ENCODE assay signal across 21 cellular contexts in genomic region chr2:164438490-164439205, GRCh38.
DNase-seq lines count a peak whose midpoint lies in the region; ATAC-seq and TF ChIP-seq lines count a peak whose summit lies in the region.
"Had no signal": no experiment of that assay in that cellular context is flagged by ENCODE, and none has a peak within 500 bp of the region (broad histone marks: within the 10 kb centered on the region; RNA-seq: fewer than 3 reads in every experiment).

No MANE protein-coding gene starts in this region.

- H3K4me3 ChIP-seq in Loucy (ENCODE audit: low read length, poor library complexity, severe bottlenecking) (no peak overlapping the region), mesenchymal stem cell (ENCODE audit: insufficient read depth in 1 of 2, low read depth in 1 of 2, low read length in 2 of 2) (no peak overlapping the region), ovary (no peak overlapping the region)
- H3K4me3 ChIP-seq: A549, HAP-1 had no signal

- intact Hi-C loops in ovary (cut with DNase I), result no loop called here

- ATAC-seq in GM18909 (IDR thresholded peaks at IDR 0.05; ENCODE audit: poor library complexity, unreplicated experiment), result peak; percentile 49
- ATAC-seq in WTC11, result peak; percentile 75
- ATAC-seq: A549, Right ventricle myocardium inferior had no signal

- H3K4me2 ChIP-seq in Loucy (ENCODE audit: low read depth, low read length, poor library complexity, severe bottlenecking) (peak overlapping the region; percentile 20), mesenchymal stem cell (ENCODE audit: low read length, poor library complexity, severe bottlenecking) (no peak overlapping the region)
- H3K4me2 ChIP-seq: A549 had no signal

- no peak overlapping the region for H3K18ac ChIP-seq in mesenchymal stem cell (ENCODE audit: low read depth in 1 of 2, low read length in 2 of 2)

- no peak for TF ChIP-seq EP300 in ovary (IDR thresholded peaks at IDR 0.05)

- POLR2A ChIA-PET in WTC11 (lab: Charles Lee), result no interaction called here

- no peaks in the 10 kb centered on the region for H3K36me3 ChIP-seq in Loucy (ENCODE audit: insufficient read depth, low read length)
- no peaks in the 10 kb centered on the region for H3K36me3 ChIP-seq in mesenchymal stem cell (ENCODE audit: control insufficient read depth in 1 of 2, insufficient read depth in 2 of 2, low read depth in 1 of 2, low read length in 2 of 2)
- H3K36me3 ChIP-seq in ovary, result no peaks in the 10 kb centered on the region
- H3K36me3 ChIP-seq: BE2C, HAP-1 had no signal

- no peak overlapping the region for H2BK15ac ChIP-seq in mesenchymal stem cell (ENCODE audit: low read depth, poor library complexity, severe bottlenecking)

- H4K20me1 ChIP-seq in Loucy (ENCODE audit: insufficient read depth, low read length, poor library complexity, severe bottlenecking), result no peaks in the 10 kb centered on the region

- H2BK120ac ChIP-seq in mesenchymal stem cell (ENCODE audit: low read depth, low read length), result no peak overlapping the region

- no peaks in the 10 kb centered on the region for H3K79me2 ChIP-seq in Loucy (ENCODE audit: insufficient read depth, low read length)

- H2AFZ ChIP-seq in Loucy (ENCODE audit: low read length), result peak overlapping the region; percentile 61; the same call in 1 of the 2 replicates
- H2AFZ ChIP-seq in mesenchymal stem cell (ENCODE audit: low read depth, low read length), result no peak overlapping the region

- H3K4me1 ChIP-seq in Loucy (ENCODE audit: insufficient read depth, low read length, poor library complexity, severe bottlenecking) (peaks cover 12% of the 10 kb centered on the region), mesenchymal stem cell (ENCODE audit: control insufficient read depth, insufficient read depth, low read depth, low read length) (no peaks in the 10 kb centered on the region), ovary (ENCODE audit: insufficient read depth) (no peaks in the 10 kb centered on the region)
- H3K4me1 ChIP-seq: A549, BE2C had no signal

- H3K27me3 ChIP-seq in Loucy (ENCODE audit: insufficient read depth, low read length, poor library complexity, severe bottlenecking) (no peaks in the 10 kb centered on the region), mesenchymal stem cell (ENCODE audit: control insufficient read depth in 1 of 2, insufficient read depth in 1 of 2, low read length in 2 of 2) (no peaks in the 10 kb centered on the region), ovary (no peaks in the 10 kb centered on the region)
- H3K27me3 ChIP-seq: BE2C had no signal

- H2AK5ac ChIP-seq in mesenchymal stem cell (ENCODE audit: low read length, severe bottlenecking), result peak overlapping the region; percentile 89

- CTCF ChIA-PET in WTC11 (lab: Charles Lee), result no interaction called here

- peaks cover 12% of the 10 kb centered on the region for H3K4me1 Mint-ChIP-seq in WTC11

- H3K23ac ChIP-seq in mesenchymal stem cell (ENCODE audit: low read length in 2 of 2), result no peak overlapping the region

- H3K27ac ChIP-seq in mesenchymal stem cell (ENCODE audit: low read length, poor library complexity, severe bottlenecking) (no peak overlapping the region), ovary (no peak overlapping the region)
- H3K27ac ChIP-seq: A549, HL-60 had no signal

- DNase-seq in WTC11 (ENCODE audit: low spot score) (no peak), mesenchymal stem cell (peak; percentile 29), retina (no peak), SHP77 (lab: John Stamatoyannopoulos, UW) (no peak), ovary (no peak)
- no peak for DNase-seq in stimulated activated CD4-positive, alpha-beta T cell treated with anti-CD3 and anti-CD28 coated beads, Interleukin-15, amount 100 ng/mL, for 24 hours
- DNase-seq: BE2C, DMS79 treated with DMSO at 0.1 percent for 48 hours, KG1, NCI-H1694 treated with DMSO at 0.1 percent for 48 hours, NCI-H2081 treated with DMSO at 0.1 percent for 48 hours, NCI-H446 treated with DMSO at 0.1 percent for 48 hours, NCI-H69, OCI-M1, SW 1271 had no signal

- H2BK12ac ChIP-seq in mesenchymal stem cell (ENCODE audit: low read length in 2 of 2), result no peak overlapping the region

- no peak for TF ChIP-seq CTCF in Loucy (conservative IDR thresholded peaks at IDR 0.05; ENCODE audit: low read length)
- TF ChIP-seq CTCF in WTC11 (IDR thresholded peaks at IDR 0.05), result no peak
- no peak for TF ChIP-seq CTCF in ovary (IDR thresholded peaks at IDR 0.05)

- no peak overlapping the region for H2BK5ac ChIP-seq in mesenchymal stem cell (ENCODE audit: low read depth, low read length, poor library complexity, severe bottlenecking)

- H3F3A ChIP-seq in Loucy (ENCODE audit: low read depth), result no peaks in the 10 kb centered on the region

- TF ChIP-seq POLR2A in ovary (IDR thresholded peaks at IDR 0.05), result no peak

- no peak overlapping the region for H4K8ac ChIP-seq in mesenchymal stem cell (ENCODE audit: low read length)

- no peak overlapping the region for H4K91ac ChIP-seq in mesenchymal stem cell (ENCODE audit: low read length)

- H3K79me1 ChIP-seq in mesenchymal stem cell (replicated peaks; ENCODE audit: low read length, poor library complexity, severe bottlenecking), result no peaks in the 10 kb centered on the region

- no peak overlapping the region for H3K4ac ChIP-seq in mesenchymal stem cell (ENCODE audit: low read depth in 1 of 2, low read length in 2 of 2)

- H3K27ac Mint-ChIP-seq in WTC11, result peak overlapping the region; percentile 84

- no peak overlapping the region for H3K4me3 Mint-ChIP-seq in WTC11

- H3K27me3 Mint-ChIP-seq in WTC11 (ENCODE audit: low read depth), result no peaks in the 10 kb centered on the region

- no peaks in the 10 kb centered on the region for H3K9me2 ChIP-seq in Loucy (replicated peaks; ENCODE audit: low read depth, low read length)

- no peaks in the 10 kb centered on the region for H3K36me3 Mint-ChIP-seq in WTC11

- no peaks in the 10 kb centered on the region for H3K9me3 Mint-ChIP-seq in WTC11

- H3K9me3 ChIP-seq in Loucy (ENCODE audit: insufficient read depth, low read depth, low read length) (no peaks in the 10 kb centered on the region), mesenchymal stem cell (ENCODE audit: control insufficient read depth, low read length) (no peaks in the 10 kb centered on the region), ovary (no peaks in the 10 kb centered on the region)
- H3K9me3 ChIP-seq: A549, BE2C, HAP-1 had no signal

- H3K9ac ChIP-seq in Loucy (ENCODE audit: low read depth, low read length, poor library complexity, severe bottlenecking), result no peak overlapping the region
- no peak overlapping the region for H3K9ac ChIP-seq in mesenchymal stem cell (ENCODE audit: low read length)

- H3K14ac ChIP-seq in mesenchymal stem cell (ENCODE audit: low read length in 2 of 2), result no peak overlapping the region

TF ChIP-seq in WTC11, 78 proteins besides CTCF, POLR2A, EP300 and RAD21 (continues in another document):
- TF ChIP-seq SP1 (CRISPR knock-in tag; conservative IDR thresholded peaks at IDR 0.05), result no peak
- TF ChIP-seq ZNF121 (CRISPR knock-in tag; IDR thresholded peaks at IDR 0.05), result no peak
- no peak for TF ChIP-seq FOXK1 (CRISPR knock-in tag; IDR thresholded peaks at IDR 0.05)
- TF ChIP-seq CDX4 (CRISPR knock-in tag; IDR thresholded peaks at IDR 0.05; ENCODE audit: borderline replicate concordance), result no peak
- TF ChIP-seq, protein P1, sequence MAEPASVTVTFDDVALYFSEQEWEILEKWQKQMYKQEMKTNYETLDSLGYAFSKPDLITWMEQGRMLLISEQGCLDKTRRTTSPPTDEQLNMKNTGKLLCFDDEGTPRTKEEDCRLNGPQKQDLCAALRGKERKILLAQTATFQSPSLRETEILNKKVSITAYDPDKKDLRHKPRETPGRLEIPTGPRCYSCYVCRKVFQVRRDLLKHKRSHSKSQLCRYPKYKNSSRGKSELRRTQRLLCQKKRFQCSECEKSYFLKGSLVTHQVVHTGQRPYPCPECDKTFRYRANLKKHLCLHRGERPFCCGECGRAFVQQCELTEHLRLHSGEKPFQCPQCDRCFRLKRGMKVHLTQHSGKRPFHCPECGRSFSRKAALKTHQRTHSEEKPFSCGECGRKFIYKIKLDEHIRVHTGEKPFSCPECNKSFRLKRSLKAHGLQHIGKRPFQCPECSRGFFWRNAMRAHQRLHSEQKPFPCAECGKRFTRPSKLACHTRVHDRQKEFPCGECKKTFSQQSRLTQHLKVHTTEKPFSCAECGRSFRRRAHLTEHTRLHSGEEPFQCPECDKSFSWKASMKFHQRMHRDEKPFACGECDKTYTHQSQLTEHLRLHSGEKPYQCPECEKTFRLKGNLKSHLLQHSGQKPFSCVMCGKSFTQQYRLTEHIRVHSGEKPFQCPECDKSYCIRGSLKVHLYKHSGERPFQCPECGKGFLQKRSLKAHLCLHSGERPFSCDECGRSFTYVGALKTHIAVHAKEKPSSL (CRISPR knock-in tag; conservative IDR thresholded peaks at IDR 0.05), result no peak
- no peak for TF ChIP-seq NFE2L1 (CRISPR knock-in tag; IDR thresholded peaks at IDR 0.05)
